Comparison of ENCODE assay signal across 1 cellular context in the genomic region with DNA sequence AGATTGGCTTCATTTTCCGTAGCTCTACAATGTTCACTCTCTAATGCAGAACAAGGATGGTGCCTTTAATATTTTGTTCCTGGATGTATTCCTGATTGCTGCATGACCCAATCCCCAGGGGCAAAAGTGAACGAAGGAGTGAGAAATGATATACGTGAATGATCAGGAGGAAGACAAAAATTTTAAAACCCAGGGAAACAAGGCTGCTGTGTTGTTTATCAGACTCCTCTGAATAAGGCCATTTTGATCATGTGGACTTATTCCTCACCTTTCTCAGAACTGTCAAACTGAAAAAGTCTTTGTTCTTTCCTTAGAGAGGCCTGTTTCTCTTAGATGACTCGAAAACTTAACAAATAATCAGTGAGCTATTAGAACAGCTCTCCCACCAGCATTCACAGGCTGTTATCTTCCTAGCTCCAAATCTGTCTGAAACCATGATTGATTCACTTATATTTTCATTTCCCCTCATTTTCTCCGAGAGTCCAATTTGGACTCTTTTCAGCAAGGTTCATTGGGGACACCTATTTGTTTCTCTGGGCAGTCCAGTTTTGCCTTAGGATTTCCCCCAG.
TF ChIP-seq lines count a peak whose summit lies in the region.

No MANE protein-coding gene starts in this region.

TF ChIP-seq in neural cell, 6 proteins besides CTCF, POLR2A, EP300 and RAD21 (continued from another document):
- no peak for TF ChIP-seq EZH2 (IDR thresholded peaks at IDR 0.05; ENCODE audit: borderline replicate concordance, insufficient read depth, low read length, poor library complexity, severe bottlenecking)
